Comparison of ENCODE assay signal across 1 cellular context in genomic region chr18:79067611-79068010, GRCh38.
TF ChIP-seq lines count a peak whose summit lies in the region.

No MANE protein-coding gene starts in this region.

TF ChIP-seq in GM23338, 12 proteins besides CTCF, POLR2A, EP300 and RAD21 (continued from another document):
- no peak for TF ChIP-seq ZNF462 (CRISPR knock-in tag; IDR thresholded peaks at IDR 0.05)
- no peak for TF ChIP-seq POLR2AphosphoS5 (IDR thresholded peaks at IDR 0.05; ENCODE audit: low read depth)
- no peak for TF ChIP-seq CREB1 (CRISPR knock-in tag; IDR thresholded peaks at IDR 0.05; ENCODE audit: low read depth)
- TF ChIP-seq ZNF114 (CRISPR knock-in tag; IDR thresholded peaks at IDR 0.05) = no peak
- no peak for TF ChIP-seq EZH2 (IDR thresholded peaks at IDR 0.05; ENCODE audit: low read depth, unreplicated experiment)
- no peak for TF ChIP-seq NANOG (IDR thresholded peaks at IDR 0.05; ENCODE audit: borderline replicate concordance)
- no peak for TF ChIP-seq STAT1 (IDR thresholded peaks at IDR 0.05; ENCODE audit: unreplicated experiment)
- no peak for TF ChIP-seq ZNF331 (CRISPR knock-in tag; IDR thresholded peaks at IDR 0.05; ENCODE audit: low read depth)
- TF ChIP-seq EZH2phosphoT487 (IDR thresholded peaks at IDR 0.05; ENCODE audit: unreplicated experiment) = no peak
- no peak for TF ChIP-seq JUNB (IDR thresholded peaks at IDR 0.05; ENCODE audit: unreplicated experiment)
- TF ChIP-seq ETS1 (IDR thresholded peaks at IDR 0.05) = no peak
